In the genomic region with DNA sequence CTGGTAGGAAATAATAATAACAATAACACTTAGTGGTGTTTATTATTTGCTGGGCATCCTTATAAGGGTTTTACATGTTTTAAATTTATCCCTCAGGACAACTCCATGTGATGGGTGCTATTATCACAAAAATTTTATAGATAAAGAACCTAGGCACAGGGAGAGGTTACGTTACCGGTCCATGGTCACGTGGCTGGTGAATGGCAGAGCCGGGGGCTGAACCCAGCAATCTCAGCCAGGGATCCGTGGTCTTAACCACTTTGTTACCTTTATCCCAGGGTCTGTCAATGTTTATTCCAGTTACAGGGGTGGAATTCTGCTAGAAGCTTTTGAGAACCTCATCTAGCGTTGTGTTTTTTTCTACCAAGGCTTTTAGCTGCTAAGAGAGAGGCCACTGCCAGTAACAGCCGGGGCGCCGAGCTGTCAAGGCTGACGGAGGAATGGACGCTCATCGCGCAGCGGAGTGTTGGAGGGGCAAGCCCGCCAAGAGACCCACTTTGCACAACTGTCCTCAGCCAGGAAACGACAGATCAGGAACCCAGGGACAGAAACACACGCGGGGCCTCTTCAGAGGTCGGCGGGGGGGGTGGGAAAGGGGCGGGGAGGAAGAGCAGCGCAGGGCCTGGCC, we compare ENCODE assay signal across 8 cellular contexts. TPM values are rescaled to one million over a fixed set of nuclear protein-coding genes. Genes with fewer than 3 reads are reported as not detected.
DNase-seq lines count a peak whose midpoint lies in the region; ATAC-seq, FAIRE-seq and TF ChIP-seq lines count a peak whose summit lies in the region.

No MANE protein-coding gene starts in this region.

- H3K27me3 ChIP-seq in pancreas = no peaks in the 10 kb centered on the region

- POLR2A ChIA-PET in activated CD4-positive, alpha-beta memory T cell treated with anti-CD3 and anti-CD28 coated beads for 36 hours (lab: Charles Lee) = interaction anchor here (0.5 to 2.0 kb wide), 13 partner anchors 9 to 238 kb away, joined by 3 to 8 read pairs (median 4); a partner anchor contains a TSS

- peak overlapping the region; percentile 97 for H3K27ac Mint-ChIP-seq in activated T-cell treated with anti-CD3 and anti-CD28 coated beads, Interleukin-2, amount 50 U/mL, for 24 hours
- peak overlapping the region; percentile 97 for H3K27ac Mint-ChIP-seq in activated CD4-positive, alpha-beta memory T cell treated with anti-CD3 and anti-CD28 coated beads for 36 hours

- H3K9me3 Mint-ChIP-seq in activated T-cell treated with anti-CD3 and anti-CD28 coated beads, Interleukin-2, amount 50 U/mL, for 24 hours = peaks cover 13% of the 10 kb centered on the region
- peaks cover 12% of the 10 kb centered on the region for H3K9me3 Mint-ChIP-seq in activated CD4-positive, alpha-beta memory T cell treated with anti-CD3 and anti-CD28 coated beads for 36 hours

- H3K36me3 ChIP-seq in pancreas = no peaks in the 10 kb centered on the region

- 0% methylated on average over 22 of the region's 22 CpGs for WGBS in pancreas, 2 donors

- peaks cover 41% of the 10 kb centered on the region for H3K36me3 Mint-ChIP-seq in activated T-cell treated with anti-CD3 and anti-CD28 coated beads, Interleukin-2, amount 50 U/mL, for 24 hours (ENCODE audit: low read depth)
- peaks cover 16% of the 10 kb centered on the region for H3K36me3 Mint-ChIP-seq in activated CD4-positive, alpha-beta memory T cell treated with anti-CD3 and anti-CD28 coated beads for 36 hours

- no peaks in the 10 kb centered on the region for H3K27me3 Mint-ChIP-seq in activated T-cell treated with anti-CD3 and anti-CD28 coated beads, Interleukin-2, amount 50 U/mL, for 24 hours
- no peaks in the 10 kb centered on the region for H3K27me3 Mint-ChIP-seq in activated CD4-positive, alpha-beta memory T cell treated with anti-CD3 and anti-CD28 coated beads for 36 hours

- intact Hi-C loops in activated CD4-positive, alpha-beta memory T cell treated with anti-CD3 and anti-CD28 coated beads for 36 hours (cut with micrococcal nuclease) = loop anchor here (2.0 to 10.0 kb wide), 8 partner anchors 34 to 1029 kb away; a partner anchor contains a TSS
- intact Hi-C loops in Right ventricle myocardium superior (cut with DNase I) (loop anchor here (10.0 kb wide), 1 partner anchor 236 kb away; no protein-coding TSS in a partner anchor), pancreas (cut with DNase I) (no loop called here)

- DNase-seq in activated T-cell treated with anti-CD3 and anti-CD28 coated beads, Interleukin-2, amount 50 U/mL, for 24 hours = no peak
- DNase-seq in activated T-cell treated with anti-CD3 and anti-CD28 coated beads, Interleukin-2, amount 50 U/mL, for 1 hour = no peak
- peak; percentile 73 for DNase-seq in HuH-7 (ENCODE audit: low spot score)
- peak; percentile 55 for DNase-seq in activated CD4-positive, alpha-beta memory T cell treated with anti-CD3 and anti-CD28 coated beads for 36 hours
- DNase-seq in Right ventricle myocardium superior = no peak
- DNase-seq in pancreas = peak in 3 of 6 donors; percentile 25 to 61 (median 48)
- DNase-seq in GF-D8 (lab: John Stamatoyannopoulos, UW) = no peak
- no peak for DNase-seq in UCSD-AML1 (lab: John Stamatoyannopoulos, UW; ENCODE audit: unreplicated experiment)

- H3K27ac ChIP-seq in pancreas = peak overlapping the region; percentile 70 to 96 (median 84)

- peak overlapping the region; percentile 93 for H3K4me3 Mint-ChIP-seq in activated T-cell treated with anti-CD3 and anti-CD28 coated beads, Interleukin-2, amount 50 U/mL, for 24 hours
- H3K4me3 Mint-ChIP-seq in activated CD4-positive, alpha-beta memory T cell treated with anti-CD3 and anti-CD28 coated beads for 36 hours = peak overlapping the region; percentile 96

- FAIRE-seq in pancreas (lab: Jason Lieb, UNC) = no peak

- peak; percentile 48 for ATAC-seq in Right ventricle myocardium superior (ENCODE audit: poor library complexity)
- peak; percentile 38 to 54 (median 44) for ATAC-seq in pancreas

- H3K4me1 Mint-ChIP-seq in activated T-cell treated with anti-CD3 and anti-CD28 coated beads, Interleukin-2, amount 50 U/mL, for 24 hours (ENCODE audit: low read depth) = peaks cover 66% of the 10 kb centered on the region
- H3K4me1 Mint-ChIP-seq in activated CD4-positive, alpha-beta memory T cell treated with anti-CD3 and anti-CD28 coated beads for 36 hours (ENCODE audit: low read depth) = peaks cover 39% of the 10 kb centered on the region

- H3K9me3 ChIP-seq in pancreas = no peaks in the 10 kb centered on the region

- CTCF ChIA-PET in activated CD4-positive, alpha-beta memory T cell treated with anti-CD3 and anti-CD28 coated beads for 36 hours (lab: Charles Lee) = interaction anchor here (1.6 kb wide), 1 partner anchor 47 kb away, joined by 3 read pairs; no protein-coding TSS in a partner anchor

- TF ChIP-seq CTCF in pancreas (IDR thresholded peaks at IDR 0.05) = no peak

- H3K4me1 ChIP-seq in pancreas = peaks cover 0 to 11% (median 5%) of the 10 kb centered on the region in 3 donors

- peak overlapping the region; percentile 55 to 56 (median 55) for H3K4me3 ChIP-seq in pancreas

RNA-seq across cellular contexts. Expression of a gene that starts 0.4 kb away (rescaled TPM):
- total RNA-seq in activated CD4-positive, alpha-beta memory T cell treated with anti-CD3 and anti-CD28 coated beads for 36 hours = 1 to 10 TPM; 3.2 to 4.7 TPM
- 9.7 TPM for total RNA-seq in Right ventricle myocardium superior
- total RNA-seq in pancreas = 1 to 10 TPM; 3.5 to 6.1 (median 4.8) TPM
- 1 to 10 TPM; 4.7 to 8.4 TPM for polyA plus RNA-seq in pancreas

Comparison
In these comparisons a context has a peak if more than half of its experiments do, and no peak if none do; other contexts are left out.
1. DNase-seq: peak in HuH-7 (single experiment) and activated CD4-positive, alpha-beta memory T cell treated with anti-CD3 and anti-CD28 coated beads for 36 hours (single experiment); none in activated T-cell treated with anti-CD3 and anti-CD28 coated beads, Interleukin-2, amount 50 U/mL, for 24 hours (single experiment), activated T-cell treated with anti-CD3 and anti-CD28 coated beads, Interleukin-2, amount 50 U/mL, for 1 hour (single experiment), Right ventricle myocardium superior (single experiment), GF-D8 (single experiment) and UCSD-AML1 (single experiment).
2. intact Hi-C loops: an anchor here in activated CD4-positive, alpha-beta memory T cell treated with anti-CD3 and anti-CD28 coated beads for 36 hours (2.0 to 10.0 kb wide) and Right ventricle myocardium superior (10.0 kb wide); none called in pancreas.